1 cellular context compared by ENCODE assay signal in genomic region chr19:38718747-38719543, GRCh38.
A peak's percentile ranks its signal among the peaks of the same experiment; 100 is the strongest.
TF ChIP-seq lines count a peak whose summit lies in the region.

No MANE protein-coding gene starts in this region.

TF ChIP-seq in H1, 55 proteins besides CTCF, POLR2A, EP300 and RAD21:
- peak; percentile 15; the same call in 1 of the 2 replicates for TF ChIP-seq POLR2AphosphoS5 (IDR thresholded peaks at IDR 0.05; ENCODE audit: low read depth, low read length)
- no peak for TF ChIP-seq EGR1 (IDR thresholded peaks at IDR 0.05; ENCODE audit: borderline replicate concordance, low read depth, low read length)
